Comparison of ENCODE assay signal across 9 cellular contexts in the genomic region with DNA sequence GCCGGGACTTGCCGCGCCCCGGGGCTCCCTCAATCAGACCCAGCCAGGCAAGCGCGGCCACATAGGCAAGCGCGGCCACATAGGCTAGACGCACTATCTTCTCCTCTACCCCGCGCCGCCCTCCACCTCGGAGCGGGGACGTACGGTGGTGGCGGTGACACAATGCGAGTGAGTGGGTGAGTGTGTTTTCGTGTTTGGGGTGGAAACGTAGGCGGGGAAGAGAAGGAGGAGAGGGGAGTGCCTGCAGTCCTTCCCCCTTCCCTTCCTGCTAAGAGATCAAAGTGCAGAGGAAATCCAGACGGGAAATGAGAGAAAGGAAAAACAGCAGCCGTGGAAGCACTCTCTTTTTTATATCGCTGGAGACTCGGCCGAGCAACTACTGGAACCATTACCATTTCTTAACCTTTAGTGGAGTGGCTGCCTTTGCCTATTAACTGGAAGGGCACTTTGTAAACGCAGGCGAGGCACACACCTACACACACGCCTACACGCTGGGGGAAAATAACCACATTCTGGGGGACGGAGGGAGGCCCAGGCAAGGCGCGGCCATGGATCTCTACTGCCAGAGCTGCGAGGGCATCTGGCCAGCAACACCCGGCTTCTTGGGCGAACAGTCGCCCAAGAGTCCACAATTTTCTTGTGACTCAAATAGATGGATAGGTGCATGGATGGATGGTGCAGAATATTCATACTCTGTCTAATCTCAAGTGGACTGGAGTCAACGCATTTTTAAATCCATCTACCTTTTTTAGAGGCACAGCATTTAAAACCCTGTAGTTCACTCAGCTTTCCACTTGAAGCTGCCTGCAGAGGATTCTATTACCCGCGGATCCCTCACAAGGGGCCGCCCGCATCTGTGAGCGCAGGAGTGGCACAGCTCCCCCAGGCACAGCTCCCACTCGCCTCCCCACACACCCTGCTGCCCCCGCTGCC. TPM values are rescaled to one million over a fixed set of nuclear protein-coding genes. Genes with fewer than 3 reads are reported as not detected.
DNase-seq lines count a peak whose midpoint lies in the region; ATAC-seq lines count a peak whose summit lies in the region.
"Had no signal": no experiment of that assay in that cellular context is flagged by ENCODE, and none has a peak within 500 bp of the region (broad histone marks: within the 10 kb centered on the region; RNA-seq: fewer than 3 reads in every experiment).

No MANE protein-coding gene starts in this region.

- H2AK5ac ChIP-seq in trophoblast cell (ENCODE audit: low read length): peak overlapping the region; percentile 56

- peaks cover 2% of the 10 kb centered on the region for H3K36me3 Mint-ChIP-seq in activated naive CD8-positive, alpha-beta T cell treated with anti-CD3 and anti-CD28 coated beads for 36 hours

- peak overlapping the region; percentile 97 for H3K14ac ChIP-seq in trophoblast cell (ENCODE audit: low read length)

- peak overlapping the region; percentile 85 for H2BK12ac ChIP-seq in trophoblast cell (ENCODE audit: low read length)

- H4K8ac ChIP-seq in trophoblast cell (ENCODE audit: low read depth, low read length): peak overlapping the region; percentile 76

- H2BK5ac ChIP-seq in trophoblast cell (ENCODE audit: low read depth, low read length, poor library complexity): peak overlapping the region; percentile 80

- ATAC-seq in GM21529 (IDR thresholded peaks at IDR 0.05; ENCODE audit: unreplicated experiment) (no peak), GM19397 (IDR thresholded peaks at IDR 0.05; ENCODE audit: unreplicated experiment) (no peak)

- no peaks in the 10 kb centered on the region for H3K27me3 ChIP-seq in trophoblast cell (ENCODE audit: insufficient read depth, low read length)

- no CpG with 5 or more reads among the region's 45 CpGs for WGBS in trophoblast cell (ENCODE audit: extremely low coverage, insufficient coverage, insufficient read length)

- peaks cover 52% of the 10 kb centered on the region for H3K27me3 Mint-ChIP-seq in activated naive CD8-positive, alpha-beta T cell treated with anti-CD3 and anti-CD28 coated beads for 36 hours

- peak overlapping the region; percentile 94 for H3K18ac ChIP-seq in trophoblast cell (ENCODE audit: low read length)

- in situ Hi-C loops in KBM-7 (cut with MboI; ENCODE audit: low pct_unique_long_range_greater_than_20kb, low sequenced_read_pairs): no loop called here

- peak overlapping the region; percentile 28 for H4K91ac ChIP-seq in trophoblast cell (ENCODE audit: low read depth, low read length)

- H3K79me1 ChIP-seq in trophoblast cell (ENCODE audit: low read length): peaks cover 21% of the 10 kb centered on the region

- no peak overlapping the region for H3K23ac ChIP-seq in trophoblast cell (ENCODE audit: low read length)

- peak overlapping the region; percentile 41 for H3K9ac ChIP-seq in trophoblast cell (ENCODE audit: low read length)

- H2AFZ ChIP-seq in trophoblast cell (ENCODE audit: insufficient read depth, low read length, poor library complexity): peak overlapping the region; percentile 93

- H3K9me3 ChIP-seq in trophoblast cell (ENCODE audit: insufficient read depth, low read depth, low read length): no peaks in the 10 kb centered on the region

- H3K4ac ChIP-seq in trophoblast cell (ENCODE audit: low read depth, low read length): peak overlapping the region; percentile 85

- peak overlapping the region; percentile 72 for H3K4me2 ChIP-seq in trophoblast cell (ENCODE audit: low read length)

- peak overlapping the region; percentile 83 for H3K4me3 ChIP-seq in trophoblast cell (ENCODE audit: low read depth, low read length)

- DNase-seq in Ammon's horn (ENCODE audit: low spot score): peak; percentile 72
- peak; percentile 76 for DNase-seq in LHCN-M2 (ENCODE audit: low read depth)
- DNase-seq in activated naive CD8-positive, alpha-beta T cell treated with anti-CD3 and anti-CD28 coated beads for 36 hours: peak; percentile 7
- peak; percentile 75 for DNase-seq in cardiac septum (ENCODE audit: low spot score)
- peak; percentile 12 to 13 for DNase-seq in trophoblast cell
- no peak for DNase-seq in KBM-7
- DNase-seq: stimulated activated naive B cell treated with anti-CD40 and anti-IgM and Interleukin-4, amounts not matched to agents 10 μg/mL and 1 μg/mL and 100 μg/mL, for 72 hours had no signal

- peak overlapping the region; percentile 81 for H4K12ac ChIP-seq in trophoblast cell (ENCODE audit: low read depth, low read length)

- intact Hi-C loops in cardiac septum (cut with DNase I): loop anchor here (5.0 kb wide), 2 partner anchors 100 to 660 kb away; a partner anchor contains a TSS

- no peaks in the 10 kb centered on the region for H3K9me3 Mint-ChIP-seq in activated naive CD8-positive, alpha-beta T cell treated with anti-CD3 and anti-CD28 coated beads for 36 hours
- H3K9me3 Mint-ChIP-seq: stimulated activated naive B cell treated with anti-CD40 and anti-IgM and Interleukin-4, amounts not matched to agents 10 μg/mL and 1 μg/mL and 100 μg/mL, for 72 hours had no signal

- H3K36me3 ChIP-seq in trophoblast cell (ENCODE audit: control insufficient read depth in 1 of 2, insufficient read depth in 2 of 2, low read length in 2 of 2): no peaks in the 10 kb centered on the region

- peaks cover 5% of the 10 kb centered on the region for H3K4me1 Mint-ChIP-seq in activated naive CD8-positive, alpha-beta T cell treated with anti-CD3 and anti-CD28 coated beads for 36 hours

- H3K4me1 ChIP-seq in trophoblast cell (ENCODE audit: control insufficient read depth in 1 of 2, insufficient read depth in 2 of 2, low read length in 2 of 2): peaks cover 0 to 6% of the 10 kb centered on the region in 2 experiments

- H3K4me3 Mint-ChIP-seq in activated naive CD8-positive, alpha-beta T cell treated with anti-CD3 and anti-CD28 coated beads for 36 hours: no peak overlapping the region

- peaks cover 11% of the 10 kb centered on the region for H3K79me2 ChIP-seq in trophoblast cell (ENCODE audit: control insufficient read depth, insufficient read depth, low read length, poor library complexity)

- peak overlapping the region; percentile 91 for H2BK120ac ChIP-seq in trophoblast cell (ENCODE audit: insufficient read depth, low read length, poor library complexity)

- H3K27ac ChIP-seq in trophoblast cell (ENCODE audit: low read depth, low read length): peak overlapping the region; percentile 34

- H3K27ac Mint-ChIP-seq in activated naive CD8-positive, alpha-beta T cell treated with anti-CD3 and anti-CD28 coated beads for 36 hours: no peak overlapping the region

RNA-seq across cellular contexts. Expression of a gene that starts 2.1 kb away (rescaled TPM):
- total RNA-seq in LHCN-M2 (2014; rRNA removed): 56.0 and 58.7 TPM in 2 replicates
- polyA plus RNA-seq in LHCN-M2 (2012): 110 TPM
- total RNA-seq in activated naive CD8-positive, alpha-beta T cell treated with anti-CD3 and anti-CD28 coated beads for 36 hours: not detected
- total RNA-seq in cardiac septum: 23.6 TPM
- 26.4 and 27.6 TPM in 2 replicates for polyA plus RNA-seq in trophoblast cell (2013)

Comparison
In these comparisons a context has a peak if more than half of its experiments do, and no peak if none do; other contexts are left out.
1. RNA of a gene that starts 2.1 kb away (total RNA-seq): 56.0 to 58.7 TPM in LHCN-M2 and 23.6 TPM in cardiac septum (single experiment); not detected in activated naive CD8-positive, alpha-beta T cell treated with anti-CD3 and anti-CD28 coated beads for 36 hours; every median in the first group is over 10 times any median in the second.